20 cellular contexts compared by ENCODE assay signal in the genomic region with DNA sequence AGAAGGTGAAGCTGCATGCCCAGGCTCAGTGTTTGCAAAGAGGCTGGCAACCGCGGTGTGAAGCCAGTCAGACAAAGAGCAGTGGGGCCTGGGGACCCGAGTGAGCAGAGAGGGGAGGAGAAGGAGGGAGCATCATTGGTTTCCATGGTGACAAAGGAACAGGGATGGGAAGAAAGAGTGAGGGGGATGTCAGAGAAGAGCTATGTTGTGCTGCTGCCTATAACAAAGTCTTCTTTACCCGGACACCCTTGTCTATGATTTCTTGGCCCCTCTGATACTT. TPM values are rescaled to one million over a fixed set of nuclear protein-coding genes. Genes with fewer than 3 reads are reported as not detected.
DNase-seq lines count a peak whose midpoint lies in the region; ATAC-seq, FAIRE-seq and TF ChIP-seq lines count a peak whose summit lies in the region.
"Had no signal": no experiment of that assay in that cellular context is flagged by ENCODE, and none has a peak within 500 bp of the region (broad histone marks: within the 10 kb centered on the region; RNA-seq: fewer than 3 reads in every experiment).

No MANE protein-coding gene starts in this region.

- no peak overlapping the region for H2BK5ac ChIP-seq in trophoblast cell (ENCODE audit: low read depth, low read length, poor library complexity)

- H3K79me1 ChIP-seq in trophoblast cell (ENCODE audit: low read length): no peaks in the 10 kb centered on the region

- no peak overlapping the region for H3K4ac ChIP-seq in trophoblast cell (ENCODE audit: low read depth, low read length)

- H4K91ac ChIP-seq in trophoblast cell (ENCODE audit: low read depth, low read length): no peak overlapping the region

- no peak overlapping the region for H4K12ac ChIP-seq in trophoblast cell (ENCODE audit: low read depth, low read length)

- H3K23ac ChIP-seq in trophoblast cell (ENCODE audit: low read length): no peak overlapping the region

- H4K8ac ChIP-seq in trophoblast cell (ENCODE audit: low read depth, low read length): no peak overlapping the region

- no peak overlapping the region for H2BK120ac ChIP-seq in trophoblast cell (ENCODE audit: insufficient read depth, low read length, poor library complexity)

- intact Hi-C loops in K562 (cut with micrococcal nuclease): no loop called here

- no peaks in the 10 kb centered on the region for H3K36me3 Mint-ChIP-seq in nephron (ENCODE audit: low read depth)

- no peak overlapping the region for H3K18ac ChIP-seq in trophoblast cell (ENCODE audit: low read length)

- H3K4me3 ChIP-seq in K562: no peak overlapping the region
- H3K4me3 ChIP-seq in trophoblast cell (ENCODE audit: low read depth, low read length): no peak overlapping the region
- H3K4me3 ChIP-seq: body of pancreas, gastroesophageal sphincter, Peyer's patch, upper lobe of right lung had no signal

- H2BK12ac ChIP-seq in trophoblast cell (ENCODE audit: low read length): no peak overlapping the region

- no peaks in the 10 kb centered on the region for H3K9me1 ChIP-seq in K562 (ENCODE audit: control insufficient read depth, insufficient read depth, low read length)

- no peak for TF ChIP-seq RAD21 in K562 (CRISPR knock-in tag; conservative IDR thresholded peaks at IDR 0.05 in 1 of 2, IDR thresholded peaks at IDR 0.05 in 1 of 2)

- H3K9me3 ChIP-seq in K562 (replicated peaks; ENCODE audit: control insufficient read depth, insufficient read depth, low read depth, low read length) (no peaks in the 10 kb centered on the region), trophoblast cell (ENCODE audit: insufficient read depth, low read depth, low read length) (no peaks in the 10 kb centered on the region)
- H3K9me3 ChIP-seq: body of pancreas, gastroesophageal sphincter, Peyer's patch, upper lobe of right lung had no signal

- H3K27ac Mint-ChIP-seq in nephron: peak overlapping the region in 2 of 3 experiments; percentile 1 to 13

- WGBS in K562 (ENCODE audit: insufficient coverage, low coverage, missing lambda C conversion rate): 0% methylated on average over 4 of the region's 4 CpGs
- WGBS in trophoblast cell (ENCODE audit: extremely low coverage, insufficient coverage, insufficient read length): no CpG with 5 or more reads among the region's 4 CpGs

- H3K79me2 ChIP-seq in K562 (ENCODE audit: control insufficient read depth, insufficient read depth, low read length) (no peaks in the 10 kb centered on the region), trophoblast cell (ENCODE audit: control insufficient read depth, insufficient read depth, low read length, poor library complexity) (no peaks in the 10 kb centered on the region)

- POLR2A ChIA-PET in K562 (lab: Yijun Ruan, JAX): no interaction called here

- H3K27me3 ChIP-seq in K562 (ENCODE audit: control insufficient read depth in 2 of 2, insufficient read depth in 2 of 2, low read length in 2 of 2) (peaks cover 7 to 28% of the 10 kb centered on the region in 2 experiments; a peak in 4 of 5 replicates), trophoblast cell (ENCODE audit: insufficient read depth, low read length) (peaks cover 5% of the 10 kb centered on the region)
- H3K27me3 ChIP-seq: body of pancreas, gastroesophageal sphincter, Peyer's patch, upper lobe of right lung had no signal

- no peaks in the 10 kb centered on the region for H4K20me1 ChIP-seq in K562 (replicated peaks; ENCODE audit: control insufficient read depth, insufficient read depth, low read length)

- H2AFZ ChIP-seq in K562 (ENCODE audit: low read depth, low read length) (no peak overlapping the region), trophoblast cell (ENCODE audit: insufficient read depth, low read length, poor library complexity) (no peak overlapping the region)

- peaks cover 21% of the 10 kb centered on the region for H3K27me3 Mint-ChIP-seq in nephron (ENCODE audit: low read depth)

- TF ChIP-seq POLR2A in K562 (conservative IDR thresholded peaks at IDR 0.05): no peak

- H2AK5ac ChIP-seq in trophoblast cell (ENCODE audit: low read length): no peak overlapping the region

- no peaks in the 10 kb centered on the region for H3K9me3 Mint-ChIP-seq in nephron

- no peak overlapping the region for H3K4me2 ChIP-seq in K562 (ENCODE audit: insufficient read depth, low read length)
- no peak overlapping the region for H3K4me2 ChIP-seq in trophoblast cell (ENCODE audit: low read length)

- TF ChIP-seq CTCF in K562 (IDR thresholded peaks at IDR 0.05 in 2 of 3, conservative IDR thresholded peaks at IDR 0.05 in 1 of 3; ENCODE audit: insufficient read depth in 2 of 3, low read depth in 1 of 3, low read length in 3 of 3) (no peak), nephron (IDR thresholded peaks at IDR 0.05; ENCODE audit: unreplicated experiment in 3 of 3) (no peak)

- peak; percentile 7 for ATAC-seq in GM18907 (IDR thresholded peaks at IDR 0.05; ENCODE audit: unreplicated experiment)
- no peak for ATAC-seq in K562
- ATAC-seq in GM21360 (IDR thresholded peaks at IDR 0.05; ENCODE audit: unreplicated experiment): no peak
- ATAC-seq in GM19351 (IDR thresholded peaks at IDR 0.05; ENCODE audit: unreplicated experiment): no peak
- ATAC-seq: body of pancreas, gastroesophageal sphincter, upper lobe of right lung had no signal

- no peak overlapping the region for H3K14ac ChIP-seq in trophoblast cell (ENCODE audit: low read length)

- TF ChIP-seq EP300 in K562 (IDR thresholded peaks at IDR 0.05; ENCODE audit: low read length): no peak

- H3K27ac ChIP-seq in K562 (ENCODE audit: extremely low read depth, low read depth, low read length) (no peak overlapping the region), trophoblast cell (ENCODE audit: low read depth, low read length) (no peak overlapping the region)
- H3K27ac ChIP-seq: body of pancreas, Peyer's patch, upper lobe of right lung had no signal

- H3K4me1 Mint-ChIP-seq in nephron: peaks cover 31% of the 10 kb centered on the region

- no peak overlapping the region for H3K4me3 Mint-ChIP-seq in nephron

- no peak for FAIRE-seq in K562 (lab: Jason Lieb, UNC)
- FAIRE-seq: endometrium had no signal

- H3K36me3 ChIP-seq in K562 (ENCODE audit: control insufficient read depth, insufficient read depth, low read length): no peaks in the 10 kb centered on the region
- no peaks in the 10 kb centered on the region for H3K36me3 ChIP-seq in trophoblast cell (ENCODE audit: control insufficient read depth in 1 of 2, insufficient read depth in 2 of 2, low read length in 2 of 2)
- H3K36me3 ChIP-seq: gastroesophageal sphincter, Peyer's patch, upper lobe of right lung had no signal

- no TSS peak for BruUV-seq in K562 (replicated peaks; lab: Mats Ljungman, UMichigan)

- H3K4me1 ChIP-seq in K562 (replicated peaks in 1 of 2; ENCODE audit: control insufficient read depth in 2 of 2, insufficient read depth in 2 of 2, low read length in 2 of 2) (no peaks in the 10 kb centered on the region), trophoblast cell (ENCODE audit: control insufficient read depth in 1 of 2, insufficient read depth in 2 of 2, low read length in 2 of 2) (peaks cover 8 to 9% of the 10 kb centered on the region in 2 experiments)

- H3K9ac ChIP-seq in K562 (ENCODE audit: insufficient read depth in 1 of 2, low read depth in 2 of 2, low read length in 2 of 2) (no peak overlapping the region), trophoblast cell (ENCODE audit: low read length) (no peak overlapping the region)

- DNase-seq in M059J (ENCODE audit: low read depth) (peak; percentile 29), K562 (ENCODE audit: extremely low read depth in 1 of 4, low spot score in 3 of 4) (no peak), trophoblast cell (no peak)
- DNase-seq in stimulated activated CD4-positive, alpha-beta T cell treated with anti-CD3 and anti-CD28 coated beads, Interleukin-15, amount 100 ng/mL, for 24 hours: no peak
- DNase-seq: activated CD8-positive, alpha-beta memory T cell treated with anti-CD3 and anti-CD28 coated beads for 24 hours; body of pancreas; DMS153; NCI-H1105; NCI-H446; Peyer's patch; stimulated activated CD4-positive, alpha-beta T cell treated with anti-CD3 and anti-CD28 coated beads, Interleukin-4, amount 100 ng/mL, for 24 hours; upper lobe of right lung had no signal

- CTCF ChIA-PET in K562 (lab: Yijun Ruan, JAX; ENCODE audit: low intra/inter-chr PET ratio): no interaction called here

- in situ Hi-C loops in K562 (cut with MboI): no loop called here

RNA-seq across cellular contexts. Expression of a gene that starts 14.5 kb away (rescaled TPM):
- not detected in 2 replicates for total RNA-seq in M059J (2014; rRNA removed; shearing (Covaris generic))
- 3.0 TPM in 1 of 2 replicates, not detected in the other for total RNA-seq in K562 (2011; cell fraction: chromatin; rRNA removed; ENCODE audit: low replicate concordance)
- 0.92 and 2.0 TPM in 2 replicates for total RNA-seq in K562 (2011; cell fraction: nucleolus; rRNA removed)
- 1.5 TPM in 1 of 2 replicates, not detected in the other for total RNA-seq in K562 (2011; cell fraction: nucleoplasm; rRNA removed)
- 3.0 and 3.7 TPM in 2 replicates for total RNA-seq in K562 (2014; rRNA removed)
- 0.51 and 1.4 TPM in 2 replicates for total RNA-seq in K562 (2014; rRNA removed; fragmentation: Illumina TruSeq; extraction: Trizol)
- 1.2 and 1.3 TPM in 2 replicates for total RNA-seq in K562 (2015; rRNA removed; fragmentation: Illumina TruSeq; extraction: Trizol)
- 4.7 and 4.9 TPM in 2 replicates for total RNA-seq in K562 (2021)
- polyA plus RNA-seq in K562 (2011; rRNA removed): 0.18 and 3.2 TPM in 2 replicates
- 0.27 and 4.6 TPM in 2 replicates for polyA plus RNA-seq in K562 (2011; cell fraction: cytosol; rRNA removed)
- 0.32 and 6.5 TPM in 2 replicates for polyA plus RNA-seq in K562 (2011; cell fraction: nucleus; rRNA removed)
- 3.0 and 6.2 TPM in 2 replicates for polyA plus RNA-seq in K562 (2012)
- polyA plus RNA-seq in K562 (2014; fragmentation: Illumina TruSeq; extraction: Trizol): 0.24 and 1.6 TPM in 2 replicates
- polyA plus RNA-seq in K562 (2014; fragmentation: Nextera tagmentation; extraction: Ambion mirVana): 1 to 10 TPM; 2.1 to 3.1 TPM
- polyA plus RNA-seq in K562 (2014; rRNA removed): 4.4 and 6.8 TPM in 2 replicates
- polyA minus RNA-seq in K562 (2011; rRNA and poly(A)+ RNA removed): 0.35 TPM in 1 of 2 replicates, not detected in the other
- not detected in 2 replicates for polyA minus RNA-seq in K562 (2011; cell fraction: cytosol; rRNA and poly(A)+ RNA removed)
- polyA minus RNA-seq in K562 (2011; cell fraction: nucleus; rRNA and poly(A)+ RNA removed): 1.1 TPM in 1 of 2 replicates, not detected in the other
- 0.15 TPM in 1 of 2 replicates, not detected in the other for polyA plus RNA-seq in trophoblast cell (2013)
- total RNA-seq: body of pancreas, gastroesophageal sphincter, kidney epithelial cell, Peyer's patch, renal cortical epithelial cell, upper lobe of right lung had no signal

RNA-seq across cellular contexts. Expression of a gene that starts 48.4 kb away (rescaled TPM):
- 33.3 and 42.0 TPM in 2 replicates for total RNA-seq in M059J (2014; rRNA removed; shearing (Covaris generic))
- 30.6 and 63.3 TPM in 2 replicates for total RNA-seq in K562 (2011; cell fraction: chromatin; rRNA removed; ENCODE audit: low replicate concordance)
- total RNA-seq in K562 (2011; cell fraction: nucleolus; rRNA removed): 18.5 and 24.9 TPM in 2 replicates
- 38.8 and 65.0 TPM in 2 replicates for total RNA-seq in K562 (2011; cell fraction: nucleoplasm; rRNA removed)
- total RNA-seq in K562 (2014; rRNA removed) (11.0 and 14.2 TPM in 2 replicates), K562 (2014; rRNA removed; fragmentation: Illumina TruSeq; extraction: Trizol) (19.7 and 23.0 TPM in 2 replicates), K562 (2015; rRNA removed; fragmentation: Illumina TruSeq; extraction: Trizol) (20.5 TPM in 2 replicates), K562 (2021) (17.9 and 20.1 TPM in 2 replicates)
- polyA plus RNA-seq in K562 (2011; rRNA removed) (20.8 and 22.9 TPM in 2 replicates), K562 (2014; fragmentation: Illumina TruSeq; extraction: Trizol) (25.6 and 26.5 TPM in 2 replicates), K562 (2014; fragmentation: Nextera tagmentation; extraction: Ambion mirVana) (1 to 10 TPM; 7.6 to 8.2 TPM), K562 (2014; rRNA removed) (15.8 and 17.9 TPM in 2 replicates)
- 9.4 and 13.8 TPM in 2 replicates for polyA plus RNA-seq in K562 (2011; cell fraction: cytosol; rRNA removed)
- polyA plus RNA-seq in K562 (2011; cell fraction: nucleus; rRNA removed): 46.6 and 53.0 TPM in 2 replicates
- polyA plus RNA-seq in K562 (2012): 20.0 and 35.0 TPM in 2 replicates
- 16.6 and 19.7 TPM in 2 replicates for polyA minus RNA-seq in K562 (2011; rRNA and poly(A)+ RNA removed)
- 4.3 and 8.2 TPM in 2 replicates for polyA minus RNA-seq in K562 (2011; cell fraction: cytosol; rRNA and poly(A)+ RNA removed)
- 14.7 and 19.4 TPM in 2 replicates for polyA minus RNA-seq in K562 (2011; cell fraction: nucleus; rRNA and poly(A)+ RNA removed)
- polyA plus RNA-seq in trophoblast cell (2013): 40.9 and 41.2 TPM in 2 replicates

RNA-seq across cellular contexts. Expression of a gene that starts 48.5 kb away (rescaled TPM):
- total RNA-seq in M059J (2014; rRNA removed; shearing (Covaris generic)): 2.5 and 6.2 TPM in 2 replicates
- 9.3 and 14.4 TPM in 2 replicates for total RNA-seq in K562 (2011; cell fraction: chromatin; rRNA removed; ENCODE audit: low replicate concordance)
- total RNA-seq in K562 (2011; cell fraction: nucleolus; rRNA removed): 6.8 and 8.8 TPM in 2 replicates
- 9.9 and 10.0 TPM in 2 replicates for total RNA-seq in K562 (2011; cell fraction: nucleoplasm; rRNA removed)
- total RNA-seq in K562 (2014; rRNA removed): 8.4 and 9.2 TPM in 2 replicates
- total RNA-seq in K562 (2014; rRNA removed; fragmentation: Illumina TruSeq; extraction: Trizol): 10.2 and 10.3 TPM in 2 replicates
- 8.8 and 10.0 TPM in 2 replicates for total RNA-seq in K562 (2015; rRNA removed; fragmentation: Illumina TruSeq; extraction: Trizol)
- 9.7 and 11.5 TPM in 2 replicates for total RNA-seq in K562 (2021)
- polyA plus RNA-seq in K562 (2011; rRNA removed): 8.5 and 11.3 TPM in 2 replicates
- 6.7 and 7.3 TPM in 2 replicates for polyA plus RNA-seq in K562 (2011; cell fraction: cytosol; rRNA removed)
- 6.3 and 8.2 TPM in 2 replicates for polyA plus RNA-seq in K562 (2011; cell fraction: nucleus; rRNA removed)
- 7.8 and 14.8 TPM in 2 replicates for polyA plus RNA-seq in K562 (2012)
- 8.2 and 11.9 TPM in 2 replicates for polyA plus RNA-seq in K562 (2014; fragmentation: Illumina TruSeq; extraction: Trizol)
- 1 to 10 TPM; 3.8 to 4.1 TPM for polyA plus RNA-seq in K562 (2014; fragmentation: Nextera tagmentation; extraction: Ambion mirVana)
- 5.4 and 7.7 TPM in 2 replicates for polyA plus RNA-seq in K562 (2014; rRNA removed)
- 10.0 and 11.0 TPM in 2 replicates for polyA minus RNA-seq in K562 (2011; rRNA and poly(A)+ RNA removed)
- 4.1 and 6.8 TPM in 2 replicates for polyA minus RNA-seq in K562 (2011; cell fraction: cytosol; rRNA and poly(A)+ RNA removed)
- 4.7 and 7.4 TPM in 2 replicates for polyA minus RNA-seq in K562 (2011; cell fraction: nucleus; rRNA and poly(A)+ RNA removed)
- 3.5 and 3.6 TPM in 2 replicates for polyA plus RNA-seq in trophoblast cell (2013)
